Comparison of ENCODE assay signal across 27 cellular contexts in genomic region chr1:65213271-65213905, GRCh38.
DNase-seq lines count a peak whose midpoint lies in the region; ATAC-seq, FAIRE-seq and TF ChIP-seq lines count a peak whose summit lies in the region.
"Had no signal": no experiment of that assay in that cellular context is flagged by ENCODE, and none has a peak within 500 bp of the region (broad histone marks: within the 10 kb centered on the region; RNA-seq: fewer than 3 reads in every experiment).

No MANE protein-coding gene starts in this region.

- no peaks in the 10 kb centered on the region for H3K36me3 ChIP-seq in BE2C
- H3K36me3 ChIP-seq: SJCRH30, uterus had no signal

- peaks cover 9% of the 10 kb centered on the region for H3K27me3 Mint-ChIP-seq in activated naive CD8-positive, alpha-beta T cell treated with anti-CD3 and anti-CD28 coated beads, Interleukin-2, amount 50 U/mL, for 24 hours

- peak overlapping the region; percentile 19 for H3K4me3 Mint-ChIP-seq in activated naive CD8-positive, alpha-beta T cell treated with anti-CD3 and anti-CD28 coated beads, Interleukin-2, amount 50 U/mL, for 24 hours
- H3K4me3 Mint-ChIP-seq: T-cell had no signal

- H3K9me3 Mint-ChIP-seq in activated naive CD8-positive, alpha-beta T cell treated with anti-CD3 and anti-CD28 coated beads, Interleukin-2, amount 50 U/mL, for 24 hours = no peaks in the 10 kb centered on the region
- H3K9me3 Mint-ChIP-seq: naive thymus-derived CD4-positive, alpha-beta T cell; T-cell had no signal

- no peak overlapping the region for H3K4me3 ChIP-seq in BE2C (ENCODE audit: low read depth, low read length)
- H3K4me3 ChIP-seq: BLaER1, SJCRH30, uterus had no signal

- peak; percentile 23 for ATAC-seq in HG02798 (IDR thresholded peaks at IDR 0.05; ENCODE audit: poor library complexity, unreplicated experiment)
- peak; percentile 96 for ATAC-seq in activated naive CD8-positive, alpha-beta T cell treated with anti-CD3 and anti-CD28 coated beads, Interleukin-2, amount 50 U/mL, for 24 hours
- ATAC-seq: naive thymus-derived CD4-positive, alpha-beta T cell; T-cell had no signal

- no peaks in the 10 kb centered on the region for H3K4me1 ChIP-seq in BE2C
- H3K4me1 ChIP-seq: BLaER1, SJCRH30, uterus had no signal

- peaks cover 2% of the 10 kb centered on the region for H3K36me3 Mint-ChIP-seq in activated naive CD8-positive, alpha-beta T cell treated with anti-CD3 and anti-CD28 coated beads, Interleukin-2, amount 50 U/mL, for 24 hours (ENCODE audit: low read depth)
- H3K36me3 Mint-ChIP-seq: T-cell had no signal

- peak; percentile 40 for DNase-seq in activated CD4-positive, alpha-beta T cell treated with anti-CD3 and anti-CD28 coated beads for 48 hours
- DNase-seq in activated CD4-positive, alpha-beta T cell treated with anti-CD3 and anti-CD28 coated beads for 1 hour = no peak
- DNase-seq in GM12892 (ENCODE audit: insufficient read length) (no peak), NCI-H345 (lab: John Stamatoyannopoulos, UW) (no peak), BE2C (no peak), AG08395 (ENCODE audit: low spot score) (no peak)
- DNase-seq in activated naive CD8-positive, alpha-beta T cell treated with anti-CD3 and anti-CD28 coated beads, Interleukin-2, amount 50 U/mL, for 24 hours = peak; percentile 31
- DNase-seq: activated effector memory CD4-positive, alpha-beta T cell treated with Interleukin-2 at 50 U/mL for 16 hours; amniotic stem cell; COR-L47; cortex of kidney; DND-41; glutamatergic neuron; NCI-H1436; NCI-H524 treated with DMSO at 0.1 percent for 48 hours; retina; SJCRH30; substantia nigra; T-cell; uterus had no signal

- FAIRE-seq in GM12892 (lab: Jason Lieb, UNC) = peak; percentile 51
- FAIRE-seq: bronchial epithelial cell, endometrium, H1, RCC 7860 had no signal

- H3K27ac Mint-ChIP-seq in activated naive CD8-positive, alpha-beta T cell treated with anti-CD3 and anti-CD28 coated beads, Interleukin-2, amount 50 U/mL, for 24 hours = peak overlapping the region; percentile 47
- H3K27ac Mint-ChIP-seq: T-cell had no signal

- TF ChIP-seq POLR2A in GM12892 (IDR thresholded peaks at IDR 0.05; ENCODE audit: low read depth, low read length) = no peak

- no peak for TF ChIP-seq CTCF in BE2C (IDR thresholded peaks at IDR 0.05; ENCODE audit: low read depth, low read length)

- no peaks in the 10 kb centered on the region for H3K27me3 ChIP-seq in BE2C
- H3K27me3 ChIP-seq: BLaER1, SJCRH30, uterus had no signal

- H3K4me1 Mint-ChIP-seq in activated naive CD8-positive, alpha-beta T cell treated with anti-CD3 and anti-CD28 coated beads, Interleukin-2, amount 50 U/mL, for 24 hours = peaks cover 39% of the 10 kb centered on the region

- no peaks in the 10 kb centered on the region for H3K9me3 ChIP-seq in BE2C
- H3K9me3 ChIP-seq: BLaER1, SJCRH30, uterus had no signal

Comparison
In these comparisons a context has a peak if more than half of its experiments do, and no peak if none do; other contexts are left out.
1. DNase-seq: peak in activated CD4-positive, alpha-beta T cell treated with anti-CD3 and anti-CD28 coated beads for 48 hours (single experiment) and activated naive CD8-positive, alpha-beta T cell treated with anti-CD3 and anti-CD28 coated beads, Interleukin-2, amount 50 U/mL, for 24 hours (single experiment); none in activated CD4-positive, alpha-beta T cell treated with anti-CD3 and anti-CD28 coated beads for 1 hour (single experiment), GM12892 (single experiment), NCI-H345 (single experiment), BE2C (single experiment) and AG08395 (single experiment).